8 cellular contexts compared by ENCODE assay signal in genomic region chr7:158816995-158817394, GRCh38. TPM values are rescaled to one million over a fixed set of nuclear protein-coding genes. Genes with fewer than 3 reads are reported as not detected.
DNase-seq lines count a peak whose midpoint lies in the region; ATAC-seq and TF ChIP-seq lines count a peak whose summit lies in the region.

No MANE protein-coding gene starts in this region.

- H2BK5ac ChIP-seq in trophoblast cell (ENCODE audit: low read depth, low read length, poor library complexity), result no peak overlapping the region

- H3K4me3 ChIP-seq in CD4-positive, alpha-beta memory T cell (ENCODE audit: low read length in 2 of 2), result no peak overlapping the region
- H3K4me3 ChIP-seq in epithelial cell of esophagus (ENCODE audit: low read length) (no peak overlapping the region), trophoblast cell (ENCODE audit: low read depth, low read length) (no peak overlapping the region), foreskin fibroblast (ENCODE audit: low read depth in 1 of 2, low read length in 2 of 2) (no peak overlapping the region)

- H3K4me1 ChIP-seq in CD4-positive, alpha-beta memory T cell (ENCODE audit: insufficient read depth, low read length), result peaks cover 95% of the 10 kb centered on the region
- H3K4me1 ChIP-seq in trophoblast cell (ENCODE audit: control insufficient read depth in 1 of 2, insufficient read depth in 2 of 2, low read length in 2 of 2), result peaks cover 35 to 37% of the 10 kb centered on the region in 2 experiments

- POLR2A ChIA-PET in CD4-positive, alpha-beta memory T cell (lab: Charles Lee; ENCODE audit: partially characterized antibody), result interaction anchor here (0.9 to 6.9 kb wide), 7 partner anchors 10 to 113 kb away, joined by 3 to 137 read pairs (median 3); partner anchors contain the start of genes ESYT2 and NCAPG2

- H4K8ac ChIP-seq in trophoblast cell (ENCODE audit: low read depth, low read length), result no peak overlapping the region

- peak overlapping the region; percentile 91 for H3K27ac ChIP-seq in CD4-positive, alpha-beta memory T cell (ENCODE audit: low read depth, low read length)
- H3K27ac ChIP-seq in trophoblast cell (ENCODE audit: low read depth, low read length), result peak overlapping the region; percentile 95

- no peaks in the 10 kb centered on the region for H3K27me3 ChIP-seq in CD4-positive, alpha-beta memory T cell (ENCODE audit: insufficient read depth, low read length)
- H3K27me3 ChIP-seq in trophoblast cell (ENCODE audit: insufficient read depth, low read length), result no peaks in the 10 kb centered on the region

- peak in 1 of 5 donors; percentile 57 for DNase-seq in CD4-positive, alpha-beta memory T cell
- DNase-seq in M059J (ENCODE audit: low read depth) (peak; percentile 20), epithelial cell of esophagus (ENCODE audit: low read depth) (peak; percentile 90), trophoblast cell (peak; percentile 87 to 89), foreskin fibroblast (no peak), cerebellar cortex (ENCODE audit: low spot score) (no peak), AG08395 (ENCODE audit: low spot score) (no peak)

- H3K14ac ChIP-seq in trophoblast cell (ENCODE audit: low read length), result no peak overlapping the region

- no peak overlapping the region for H3K18ac ChIP-seq in trophoblast cell (ENCODE audit: low read length)

- H3K4ac ChIP-seq in trophoblast cell (ENCODE audit: low read depth, low read length), result no peak overlapping the region

- H2AK5ac ChIP-seq in trophoblast cell (ENCODE audit: low read length), result no peak overlapping the region

- H3K36me3 ChIP-seq in CD4-positive, alpha-beta memory T cell (ENCODE audit: insufficient read depth, low read length), result no peaks in the 10 kb centered on the region
- no peaks in the 10 kb centered on the region for H3K36me3 ChIP-seq in trophoblast cell (ENCODE audit: control insufficient read depth in 1 of 2, insufficient read depth in 2 of 2, low read length in 2 of 2)

- H3K79me1 ChIP-seq in trophoblast cell (ENCODE audit: low read length), result peaks cover 27% of the 10 kb centered on the region

- H3K9me3 ChIP-seq in CD4-positive, alpha-beta memory T cell (ENCODE audit: control insufficient read depth in 1 of 2, low read length in 2 of 2), result no peaks in the 10 kb centered on the region
- no peaks in the 10 kb centered on the region for H3K9me3 ChIP-seq in trophoblast cell (ENCODE audit: insufficient read depth, low read depth, low read length)

- H2BK12ac ChIP-seq in trophoblast cell (ENCODE audit: low read length), result no peak overlapping the region

- H3K27ac Mint-ChIP-seq in CD4-positive, alpha-beta memory T cell, result peak overlapping the region; percentile 97 to 100 (median 99)

- no peak overlapping the region for H3K9ac ChIP-seq in trophoblast cell (ENCODE audit: low read length)

- peak; percentile 23 for TF ChIP-seq CTCF in epithelial cell of esophagus (IDR thresholded peaks at IDR 0.05; ENCODE audit: insufficient read depth, low read depth, low read length, missing control alignments)
- no peak for TF ChIP-seq CTCF in foreskin fibroblast (IDR thresholded peaks at IDR 0.05; ENCODE audit: low read depth, low read length)

- no peak overlapping the region for H4K91ac ChIP-seq in trophoblast cell (ENCODE audit: low read depth, low read length)

- no CpG with 5 or more reads among the region's 2 CpGs for WGBS in trophoblast cell (ENCODE audit: extremely low coverage, insufficient coverage, insufficient read length)

- peaks cover 79 to 100% (median 91%) of the 10 kb centered on the region in 4 donors for H3K4me1 Mint-ChIP-seq in CD4-positive, alpha-beta memory T cell

- no peak overlapping the region for H4K12ac ChIP-seq in trophoblast cell (ENCODE audit: low read depth, low read length)

- peak overlapping the region; percentile 49 for H3K4me2 ChIP-seq in trophoblast cell (ENCODE audit: low read length)

- no peaks in the 10 kb centered on the region for H3K27me3 Mint-ChIP-seq in CD4-positive, alpha-beta memory T cell

- intact Hi-C loops in CD4-positive, alpha-beta memory T cell (cut with micrococcal nuclease), result no loop called here

- H3K79me2 ChIP-seq in trophoblast cell (ENCODE audit: control insufficient read depth, insufficient read depth, low read length, poor library complexity), result peaks cover 13% of the 10 kb centered on the region

- CTCF ChIA-PET in CD4-positive, alpha-beta memory T cell (lab: Charles Lee; ENCODE audit: partially characterized antibody), result interaction anchor here (1.6 kb wide), 1 partner anchor 11 kb away, joined by 4 read pairs; no protein-coding TSS in a partner anchor

- no peak overlapping the region for H3K23ac ChIP-seq in trophoblast cell (ENCODE audit: low read length)

- peaks cover 7 to 20% of the 10 kb centered on the region in 2 donors for H3K36me3 Mint-ChIP-seq in CD4-positive, alpha-beta memory T cell

- peak overlapping the region; percentile 65 to 96 (median 80) for H3K4me3 Mint-ChIP-seq in CD4-positive, alpha-beta memory T cell

- H3K9me3 Mint-ChIP-seq in CD4-positive, alpha-beta memory T cell, result peaks cover 0 to 4% (median 0%) of the 10 kb centered on the region in 8 donors

- no peak for ATAC-seq in GM21367 (IDR thresholded peaks at IDR 0.05; ENCODE audit: unreplicated experiment)

- no peak overlapping the region for H2BK120ac ChIP-seq in trophoblast cell (ENCODE audit: insufficient read depth, low read length, poor library complexity)

- no peak overlapping the region for H2AFZ ChIP-seq in trophoblast cell (ENCODE audit: insufficient read depth, low read length, poor library complexity)

RNA-seq across cellular contexts. Expression of gene ESYT2, which starts 12.3 kb away (rescaled TPM):
- 100 to 1,000 TPM; 114 to 116 TPM for total RNA-seq in CD4-positive, alpha-beta memory T cell
- polyA plus RNA-seq in CD4-positive, alpha-beta memory T cell, result 10 to 100 TPM; 52.3 to 99.4 TPM
- total RNA-seq in M059J (2014; rRNA removed; shearing (Covaris generic)), result 36.5 and 69.8 TPM in 2 replicates
- 58.7 and 59.5 TPM in 2 replicates for polyA plus RNA-seq in trophoblast cell (2013)

RNA-seq across cellular contexts. Expression of gene DYNC2I1, which starts 39.4 kb away (rescaled TPM):
- 10 to 100 TPM; 14.7 to 15.2 TPM for total RNA-seq in CD4-positive, alpha-beta memory T cell
- 10 to 100 TPM in 1 of 2 donors, 1 to 10 TPM in 1; 6.2 to 24.1 TPM for polyA plus RNA-seq in CD4-positive, alpha-beta memory T cell
- total RNA-seq in M059J (2014; rRNA removed; shearing (Covaris generic)), result 2.4 and 6.1 TPM in 2 replicates
- polyA plus RNA-seq in trophoblast cell (2013), result 7.6 and 7.8 TPM in 2 replicates

Comparison
In these comparisons a context has a peak if more than half of its experiments do, and no peak if none do; other contexts are left out.
1. DNase-seq: peak in M059J (single experiment), epithelial cell of esophagus (single experiment) and trophoblast cell (2 of 2); none in foreskin fibroblast (0 of 2), cerebellar cortex (single experiment) and AG08395 (single experiment).